8 cellular contexts compared by ENCODE assay signal in genomic region chrX:53685711-53686110, GRCh38. TPM values are rescaled to one million over a fixed set of nuclear protein-coding genes. Genes with fewer than 3 reads are reported as not detected.
DNase-seq lines count a peak whose midpoint lies in the region; ATAC-seq and TF ChIP-seq lines count a peak whose summit lies in the region.

No MANE protein-coding gene starts in this region.

- 0% methylated on average over 1 of the region's 4 CpGs for WGBS in HUES64
- 0 to 28% (median 14%) methylated on average over 4 of the region's 4 CpGs for WGBS in adrenal gland, 4 donors

- H3K4me3 ChIP-seq in BLaER1 treated with 17β-estradiol and CSF1 and Interleukin-3, amounts not matched to agents 10 nM and 100 nM, result peak overlapping the region; percentile 64 to 79 (median 70)
- H3K4me3 ChIP-seq in HUES64 (ENCODE audit: low read length), result peak overlapping the region; percentile 90
- peak overlapping the region in 3 of 4 donors; percentile 11 to 74 (median 48) for H3K4me3 ChIP-seq in adrenal gland
- H3K4me3 ChIP-seq in lower lobe of right lung, result peak overlapping the region; percentile 64
- H3K4me3 ChIP-seq in vagina, result peak overlapping the region; percentile 55 to 61

- peak overlapping the region; percentile 60 to 85 (median 76) for H3K4me2 ChIP-seq in BLaER1 treated with 17β-estradiol and CSF1 and Interleukin-3, amounts not matched to agents 10 nM and 100 nM

- H3K36me3 ChIP-seq in BLaER1 treated with 17β-estradiol and CSF1 and Interleukin-3, amounts not matched to agents 10 nM and 100 nM, result peaks cover 0 to 14% (median 11%) of the 10 kb centered on the region in 11 experiments; a peak in 15 of 22 replicates
- peaks cover 9% of the 10 kb centered on the region for H3K36me3 ChIP-seq in HUES64 (ENCODE audit: insufficient read depth, low read length)
- H3K36me3 ChIP-seq in adrenal gland (replicated peaks in 1 of 2), result no peaks in the 10 kb centered on the region
- H3K36me3 ChIP-seq in lower lobe of right lung, result peaks cover 5% of the 10 kb centered on the region
- no peaks in the 10 kb centered on the region for H3K36me3 ChIP-seq in vagina

- peak overlapping the region; percentile 85 to 97 (median 95) for H3K9ac ChIP-seq in BLaER1 treated with 17β-estradiol and CSF1 and Interleukin-3, amounts not matched to agents 10 nM and 100 nM
- H3K9ac ChIP-seq in HUES64 (ENCODE audit: low read depth, low read length), result peak overlapping the region; percentile 99

- peaks cover 0 to 14% (median 4%) of the 10 kb centered on the region in 10 experiments; a peak in 8 of 20 replicates for H3K4me1 ChIP-seq in BLaER1 treated with 17β-estradiol and CSF1 and Interleukin-3, amounts not matched to agents 10 nM and 100 nM
- H3K4me1 ChIP-seq in HUES64 (ENCODE audit: insufficient read depth, low read length) (no peaks in the 10 kb centered on the region; the same call in 1 of the 2 replicates), adrenal gland (replicated peaks in 1 of 2) (peaks cover 0 to 12% of the 10 kb centered on the region in 2 donors), lower lobe of right lung (peaks cover 29% of the 10 kb centered on the region), vagina (no peaks in the 10 kb centered on the region)

- TF ChIP-seq CTCF in adrenal gland (IDR thresholded peaks at IDR 0.05) (no peak), lower lobe of right lung (IDR thresholded peaks at IDR 0.05) (no peak), vagina (IDR thresholded peaks at IDR 0.05) (no peak)

- no peak for ATAC-seq in lower lobe of right lung
- no peak for ATAC-seq in GM19397 (IDR thresholded peaks at IDR 0.05; ENCODE audit: unreplicated experiment)

- TF ChIP-seq POLR2A in adrenal gland (IDR thresholded peaks at IDR 0.05) (no peak), vagina (IDR thresholded peaks at IDR 0.05) (no peak)

- peak overlapping the region; percentile 64 to 97 (median 94); a peak in 21 of 22 replicates for H3K27ac ChIP-seq in BLaER1 treated with 17β-estradiol and CSF1 and Interleukin-3, amounts not matched to agents 10 nM and 100 nM
- H3K27ac ChIP-seq in HUES64 (ENCODE audit: low read depth, low read length) (peak overlapping the region; percentile 96), adrenal gland (peak overlapping the region in 4 of 5 donors; percentile 79 to 97 (median 84)), lower lobe of right lung (peak overlapping the region; percentile 84), vagina (peak overlapping the region; percentile 89)

- no peak for DNase-seq in adrenal gland
- DNase-seq in lower lobe of right lung, result no peak
- no peak for DNase-seq in vagina (ENCODE audit: extremely low spot score in 2 of 2)
- DNase-seq in GF-D8 (lab: John Stamatoyannopoulos, UW), result no peak
- DNase-seq in anterior cingulate cortex (lab: John Stamatoyannopoulos, UW), result no peak

- peaks cover 16 to 25% (median 23%) of the 10 kb centered on the region in 11 experiments; a peak in 18 of 22 replicates for H4K20me1 ChIP-seq in BLaER1 treated with 17β-estradiol and CSF1 and Interleukin-3, amounts not matched to agents 10 nM and 100 nM

- peaks cover 0 to 30% (median 10%) of the 10 kb centered on the region in 11 experiments; a peak in 10 of 22 replicates for H3K9me3 ChIP-seq in BLaER1 treated with 17β-estradiol and CSF1 and Interleukin-3, amounts not matched to agents 10 nM and 100 nM (replicated peaks in 1 of 11)
- H3K9me3 ChIP-seq in HUES64 (ENCODE audit: insufficient read depth, low read depth, low read length) (no peaks in the 10 kb centered on the region), adrenal gland (replicated peaks in 1 of 3) (no peaks in the 10 kb centered on the region), lower lobe of right lung (no peaks in the 10 kb centered on the region), vagina (no peaks in the 10 kb centered on the region)

- intact Hi-C loops in adrenal gland (cut with DNase I), result no loop called here
- intact Hi-C loops in lower lobe of right lung (cut with DNase I), result no loop called here
- intact Hi-C loops in vagina (cut with DNase I), result no loop called here

- peaks cover 0 to 29% (median 18%) of the 10 kb centered on the region in 11 experiments; a peak in 18 of 22 replicates for H3K27me3 ChIP-seq in BLaER1 treated with 17β-estradiol and CSF1 and Interleukin-3, amounts not matched to agents 10 nM and 100 nM
- H3K27me3 ChIP-seq in HUES64 (ENCODE audit: insufficient read depth, low read length), result no peaks in the 10 kb centered on the region
- H3K27me3 ChIP-seq in adrenal gland, result peaks cover 3% of the 10 kb centered on the region
- no peaks in the 10 kb centered on the region for H3K27me3 ChIP-seq in lower lobe of right lung (ENCODE audit: low read depth)
- no peaks in the 10 kb centered on the region for H3K27me3 ChIP-seq in vagina

RNA-seq across cellular contexts. Expression of gene HUWE1, which starts 0.8 kb away (rescaled TPM):
- polyA plus RNA-seq in HUES64 (2013, experiment 1 of 2), result 75.4 TPM
- polyA plus RNA-seq in HUES64 (2013, experiment 2 of 2), result 82.9 TPM
- total RNA-seq in adrenal gland, result 100 to 1,000 TPM in 7 of 8 donors, 10 to 100 TPM in 1; 96.5 to 170 (median 139) TPM
- polyA plus RNA-seq in adrenal gland, result 100 to 1,000 TPM in 1 of 3 donors, 10 to 100 TPM in 2; 38.4 to 101 (median 47.0) TPM
- 162 TPM for total RNA-seq in lower lobe of right lung
- 120 TPM for total RNA-seq in vagina
